ENCODE assay signal across 9 cellular contexts in the genomic region with DNA sequence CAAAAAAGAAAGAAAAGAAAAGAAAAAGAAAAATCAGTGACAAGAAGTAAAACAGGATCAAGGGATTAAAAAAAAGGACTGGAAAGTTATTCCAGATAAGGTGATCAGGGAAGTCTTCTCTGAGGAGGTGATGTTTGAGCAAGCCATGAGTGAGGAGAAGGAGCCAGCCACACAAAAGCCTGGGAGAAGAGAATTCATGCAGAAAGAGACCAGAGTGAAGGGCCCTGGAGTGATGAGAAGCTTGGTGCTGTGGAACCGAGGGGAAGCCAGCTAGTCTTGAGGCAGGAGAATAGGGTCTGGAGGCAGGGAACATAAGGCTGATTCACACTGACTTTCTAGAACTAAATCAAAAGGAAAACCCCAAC. TPM values are rescaled to one million over a fixed set of nuclear protein-coding genes. Genes with fewer than 3 reads are reported as not detected.
DNase-seq lines count a peak whose midpoint lies in the region; ATAC-seq and TF ChIP-seq lines count a peak whose summit lies in the region.
"Had no signal": no experiment of that assay in that cellular context is flagged by ENCODE, and none has a peak within 500 bp of the region (broad histone marks: within the 10 kb centered on the region; RNA-seq: fewer than 3 reads in every experiment).

No MANE protein-coding gene starts in this region.

- H3K27ac ChIP-seq in SK-N-SH (ENCODE audit: low read depth in 2 of 2, low read length in 1 of 2) (peak overlapping the region; percentile 29 to 42; a peak in 2 of 4 replicates), stomach (peak overlapping the region; percentile 83 to 95 (median 88))
- H3K27ac ChIP-seq: parathyroid adenoma had no signal

- CTCF ChIA-PET in SK-N-SH (lab: Yijun Ruan, JAX) = interaction anchor here (0.8 to 15.3 kb wide), 4 partner anchors 11 to 358 kb away, joined by 3 to 520 read pairs (median 7); no protein-coding TSS in a partner anchor

- 5% methylated on average over 1 of the region's 1 CpG for WGBS in SK-N-SH (ENCODE audit: low lambda C conversion rate)
- WGBS in stomach, 5 donors = 8 to 48% (median 15%) methylated on average over 1 of the region's 1 CpG

- H3K4me1 ChIP-seq in SK-N-SH (ENCODE audit: control insufficient read depth in 1 of 2, insufficient read depth in 2 of 2, low read depth in 1 of 2, low read length in 1 of 2) (peaks cover 0 to 11% of the 10 kb centered on the region in 2 experiments; a peak in 1 of 4 replicates), stomach (peaks cover 5 to 34% (median 24%) of the 10 kb centered on the region in 4 donors)
- H3K4me1 ChIP-seq: parathyroid adenoma had no signal

- peak overlapping the region; percentile 43; the same call in 1 of the 2 replicates for H3K9ac ChIP-seq in SK-N-SH
- H3K9ac ChIP-seq: parathyroid adenoma had no signal

- H3K36me3 ChIP-seq in H7 (replicated peaks; ENCODE audit: control insufficient read depth, insufficient read depth, low read length) (no peaks in the 10 kb centered on the region), SK-N-SH (replicated peaks in 1 of 2; ENCODE audit: control insufficient read depth in 1 of 2, insufficient read depth in 2 of 2, low read length in 1 of 2) (no peaks in the 10 kb centered on the region), stomach (no peaks in the 10 kb centered on the region)

- peaks cover 10% of the 10 kb centered on the region for H3K79me2 ChIP-seq in SK-N-SH (ENCODE audit: insufficient read depth)

- H3K9me3 ChIP-seq in SK-N-SH = no peaks in the 10 kb centered on the region
- H3K9me3 ChIP-seq in stomach = peaks cover 0 to 6% (median 2%) of the 10 kb centered on the region in 4 donors

- TF ChIP-seq RAD21 in SK-N-SH (IDR thresholded peaks at IDR 0.05; ENCODE audit: low read length) = no peak

- intact Hi-C loops in stomach (cut with DNase I; ENCODE audit: low total_unique reads) = no loop called here

- no peak for TF ChIP-seq POLR2A in stomach (IDR thresholded peaks at IDR 0.05)

- peaks cover 12% of the 10 kb centered on the region for H3F3A ChIP-seq in SK-N-SH (replicated peaks; ENCODE audit: insufficient read depth)

- peak overlapping the region; percentile 82 for H3K4me2 ChIP-seq in SK-N-SH

- no peak for ATAC-seq in GM19023 (IDR thresholded peaks at IDR 0.05; ENCODE audit: unreplicated experiment)
- ATAC-seq in HG03469 (IDR thresholded peaks at IDR 0.05; ENCODE audit: unreplicated experiment) = no peak

- H4K20me1 ChIP-seq in SK-N-SH (ENCODE audit: insufficient read depth) = no peaks in the 10 kb centered on the region

- POLR2A ChIA-PET in SK-N-SH (lab: Yijun Ruan, JAX) = no interaction called here

- no peaks in the 10 kb centered on the region for H3K9me2 ChIP-seq in SK-N-SH

- DNase-seq in H7 (peak; percentile 28), SK-N-SH (no peak), foreskin fibroblast (no peak), stomach (no peak), GM10266 (ENCODE audit: extremely low spot score) (no peak), DMS53 treated with DMSO at 0.1 percent for 48 hours (lab: John Stamatoyannopoulos, UW; ENCODE audit: unreplicated experiment) (no peak)

- peak overlapping the region; percentile 98 for H2AFZ ChIP-seq in SK-N-SH (ENCODE audit: low read depth)

- TF ChIP-seq CTCF in SK-N-SH (IDR thresholded peaks at IDR 0.05) (no peak), foreskin fibroblast (IDR thresholded peaks at IDR 0.05; ENCODE audit: low read depth, low read length) (no peak), stomach (IDR thresholded peaks at IDR 0.05) (no peak), GM10266 (IDR thresholded peaks at IDR 0.05; ENCODE audit: control insufficient read depth, insufficient read depth, low read depth, missing control alignments) (no peak)

- H3K4me3 ChIP-seq in H7 (ENCODE audit: insufficient read depth, low read depth, low read length) (no peak overlapping the region), SK-N-SH (ENCODE audit: low read depth in 2 of 2, low read length in 1 of 2) (peak overlapping the region; percentile 48 to 68; a peak in 3 of 4 replicates), foreskin fibroblast (ENCODE audit: low read depth in 1 of 2, low read length in 2 of 2) (peak overlapping the region; percentile 32 to 53), stomach (peak overlapping the region; percentile 38 to 48 (median 42))

- TF ChIP-seq EP300 in SK-N-SH (IDR thresholded peaks at IDR 0.05; ENCODE audit: borderline replicate concordance in 1 of 2, low read depth in 1 of 2, low read length in 1 of 2) = no peak
- TF ChIP-seq EP300 in stomach (IDR thresholded peaks at IDR 0.05) = no peak

- H3K27me3 ChIP-seq in H7 (ENCODE audit: control insufficient read depth, insufficient read depth, low read length) = no peaks in the 10 kb centered on the region
- H3K27me3 ChIP-seq in SK-N-SH (ENCODE audit: insufficient read depth) = no peaks in the 10 kb centered on the region
- H3K27me3 ChIP-seq in stomach = no peaks in the 10 kb centered on the region

TF ChIP-seq in SK-N-SH, 30 proteins besides CTCF, POLR2A, EP300 and RAD21 (continues in another document):
- TF ChIP-seq, protein P1, sequence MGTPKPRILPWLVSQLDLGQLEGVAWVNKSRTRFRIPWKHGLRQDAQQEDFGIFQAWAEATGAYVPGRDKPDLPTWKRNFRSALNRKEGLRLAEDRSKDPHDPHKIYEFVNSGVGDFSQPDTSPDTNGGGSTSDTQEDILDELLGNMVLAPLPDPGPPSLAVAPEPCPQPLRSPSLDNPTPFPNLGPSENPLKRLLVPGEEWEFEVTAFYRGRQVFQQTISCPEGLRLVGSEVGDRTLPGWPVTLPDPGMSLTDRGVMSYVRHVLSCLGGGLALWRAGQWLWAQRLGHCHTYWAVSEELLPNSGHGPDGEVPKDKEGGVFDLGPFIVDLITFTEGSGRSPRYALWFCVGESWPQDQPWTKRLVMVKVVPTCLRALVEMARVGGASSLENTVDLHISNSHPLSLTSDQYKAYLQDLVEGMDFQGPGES (IDR thresholded peaks at IDR 0.05; ENCODE audit: low read depth, low read length) = no peak
- TF ChIP-seq CHD2 (IDR thresholded peaks at IDR 0.05; ENCODE audit: low read length, partially characterized antibody) (no peak), SIN3A (IDR thresholded peaks at IDR 0.05; ENCODE audit: borderline replicate concordance, low read depth, low read length) (no peak), POLR2AphosphoS5 (IDR thresholded peaks at IDR 0.05; ENCODE audit: low read depth, low read length) (no peak), GABPA (IDR thresholded peaks at IDR 0.05; ENCODE audit: low read depth) (no peak), FOSL2 (IDR thresholded peaks at IDR 0.05; ENCODE audit: borderline replicate concordance, low read depth) (no peak), SMC3 (IDR thresholded peaks at IDR 0.05; ENCODE audit: low read depth, low read length) (no peak), NRF1 (IDR thresholded peaks at IDR 0.05; ENCODE audit: low read depth, low read length) (no peak), JUND (IDR thresholded peaks at IDR 0.05) (no peak), FOXM1 (IDR thresholded peaks at IDR 0.05; ENCODE audit: low read depth) (no peak), YY1 (IDR thresholded peaks at IDR 0.05; ENCODE audit: low read depth) (no peak), TAF1 (IDR thresholded peaks at IDR 0.05; ENCODE audit: borderline replicate concordance, low read depth, low read length) (no peak)
- TF ChIP-seq, protein P2, sequence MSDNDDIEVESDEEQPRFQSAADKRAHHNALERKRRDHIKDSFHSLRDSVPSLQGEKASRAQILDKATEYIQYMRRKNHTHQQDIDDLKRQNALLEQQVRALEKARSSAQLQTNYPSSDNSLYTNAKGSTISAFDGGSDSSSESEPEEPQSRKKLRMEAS (IDR thresholded peaks at IDR 0.05; ENCODE audit: low read depth) = no peak
- TF ChIP-seq, protein P3, sequence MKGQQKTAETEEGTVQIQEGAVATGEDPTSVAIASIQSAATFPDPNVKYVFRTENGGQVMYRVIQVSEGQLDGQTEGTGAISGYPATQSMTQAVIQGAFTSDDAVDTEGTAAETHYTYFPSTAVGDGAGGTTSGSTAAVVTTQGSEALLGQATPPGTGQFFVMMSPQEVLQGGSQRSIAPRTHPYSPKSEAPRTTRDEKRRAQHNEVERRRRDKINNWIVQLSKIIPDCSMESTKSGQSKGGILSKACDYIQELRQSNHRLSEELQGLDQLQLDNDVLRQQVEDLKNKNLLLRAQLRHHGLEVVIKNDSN (IDR thresholded peaks at IDR 0.05; ENCODE audit: borderline replicate concordance, low read depth) = no peak
- TF ChIP-seq, protein P4, sequence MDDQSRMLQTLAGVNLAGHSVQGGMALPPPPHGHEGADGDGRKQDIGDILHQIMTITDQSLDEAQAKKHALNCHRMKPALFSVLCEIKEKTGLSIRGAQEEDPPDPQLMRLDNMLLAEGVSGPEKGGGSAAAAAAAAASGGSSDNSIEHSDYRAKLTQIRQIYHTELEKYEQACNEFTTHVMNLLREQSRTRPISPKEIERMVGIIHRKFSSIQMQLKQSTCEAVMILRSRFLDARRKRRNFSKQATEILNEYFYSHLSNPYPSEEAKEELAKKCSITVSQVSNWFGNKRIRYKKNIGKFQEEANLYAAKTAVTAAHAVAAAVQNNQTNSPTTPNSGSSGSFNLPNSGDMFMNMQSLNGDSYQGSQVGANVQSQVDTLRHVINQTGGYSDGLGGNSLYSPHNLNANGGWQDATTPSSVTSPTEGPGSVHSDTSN (IDR thresholded peaks at IDR 0.05) = no peak

RNA-seq across cellular contexts. Expression of a gene that starts 4.0 kb away (rescaled TPM):
- 53.1 and 61.9 TPM in 2 replicates for total RNA-seq in H7 (2014; rRNA removed; shearing (Covaris generic))
- polyA plus RNA-seq in SK-N-SH (2012; rRNA removed) = 28.7 and 36.8 TPM in 2 replicates
- 30.8 and 32.4 TPM in 2 replicates for polyA plus RNA-seq in SK-N-SH (2012; cell fraction: cytosol; rRNA removed)
- 46.6 and 64.0 TPM in 2 replicates for polyA plus RNA-seq in SK-N-SH (2012; cell fraction: nucleus; rRNA removed)
- 10 to 100 TPM in 3 of 5 donors, 1 to 10 TPM in 2; 6.4 to 36.9 (median 14.0) TPM for total RNA-seq in stomach
- polyA plus RNA-seq in stomach = 10 to 100 TPM; 13.6 to 15.0 (median 14.5) TPM

RNA-seq across cellular contexts. Expression of a gene that starts 25.2 kb away (rescaled TPM):
- 0.11 and 0.31 TPM in 2 replicates for total RNA-seq in H7 (2014; rRNA removed; shearing (Covaris generic))
- polyA plus RNA-seq in SK-N-SH (2012; rRNA removed) = 0.02 and 0.08 TPM in 2 replicates
- 0.05 and 0.06 TPM in 2 replicates for polyA plus RNA-seq in SK-N-SH (2012; cell fraction: cytosol; rRNA removed)
- 0.05 and 0.14 TPM in 2 replicates for polyA plus RNA-seq in SK-N-SH (2012; cell fraction: nucleus; rRNA removed)
- not detected for total RNA-seq in stomach
- under 1 TPM in 1 of 3 donors, not detected in 2; 0.08 TPM for polyA plus RNA-seq in stomach
